ENCODE assay signal across 7 cellular contexts in genomic region chr1:211951856-211952255, GRCh38.
DNase-seq lines count a peak whose midpoint lies in the region; ATAC-seq lines count a peak whose summit lies in the region.

No MANE protein-coding gene starts in this region.

- peak; percentile 98 for ATAC-seq in GM18907 (IDR thresholded peaks at IDR 0.05; ENCODE audit: unreplicated experiment)
- ATAC-seq in HG02763 (IDR thresholded peaks at IDR 0.05; ENCODE audit: unreplicated experiment), result peak; percentile 76
- no peak for ATAC-seq in naive thymus-derived CD8-positive, alpha-beta T cell

- H3K27ac ChIP-seq in mesenchymal stem cell (ENCODE audit: low read length, poor library complexity, severe bottlenecking), result peak overlapping the region; percentile 65

- no peak overlapping the region for H3K23ac ChIP-seq in mesenchymal stem cell (ENCODE audit: low read length in 2 of 2)

- peaks cover 6% of the 10 kb centered on the region for H3K4me1 ChIP-seq in mesenchymal stem cell (ENCODE audit: control insufficient read depth, insufficient read depth, low read depth, low read length)

- H4K91ac ChIP-seq in mesenchymal stem cell (ENCODE audit: low read length), result no peak overlapping the region

- H3K9me3 ChIP-seq in mesenchymal stem cell (ENCODE audit: control insufficient read depth, low read length), result no peaks in the 10 kb centered on the region

- no peak overlapping the region for H3K9ac ChIP-seq in mesenchymal stem cell (ENCODE audit: low read length)

- H3K18ac ChIP-seq in mesenchymal stem cell (ENCODE audit: low read depth in 1 of 2, low read length in 2 of 2), result no peak overlapping the region

- H3K4me3 ChIP-seq in mesenchymal stem cell (ENCODE audit: insufficient read depth in 1 of 2, low read depth in 1 of 2, low read length in 2 of 2), result no peak overlapping the region

- H3K4me2 ChIP-seq in mesenchymal stem cell (ENCODE audit: low read length, poor library complexity, severe bottlenecking), result no peak overlapping the region

- no peaks in the 10 kb centered on the region for H3K27me3 ChIP-seq in mesenchymal stem cell (ENCODE audit: control insufficient read depth in 1 of 2, insufficient read depth in 1 of 2, low read length in 2 of 2)

- H3K27me3 Mint-ChIP-seq in naive thymus-derived CD8-positive, alpha-beta T cell, result no peaks in the 10 kb centered on the region

- H3K79me1 ChIP-seq in mesenchymal stem cell (replicated peaks; ENCODE audit: low read length, poor library complexity, severe bottlenecking), result no peaks in the 10 kb centered on the region

- H3K9me3 Mint-ChIP-seq in naive thymus-derived CD8-positive, alpha-beta T cell, result peaks cover 0 to 11% (median 0%) of the 10 kb centered on the region in 9 donors

- peak overlapping the region; percentile 10 for H2AK5ac ChIP-seq in mesenchymal stem cell (ENCODE audit: low read length, severe bottlenecking)

- H3K4me1 Mint-ChIP-seq in naive thymus-derived CD8-positive, alpha-beta T cell, result peaks cover 0 to 7% (median 3%) of the 10 kb centered on the region in 4 donors

- no peak overlapping the region for H2BK120ac ChIP-seq in mesenchymal stem cell (ENCODE audit: low read depth, low read length)

- H2BK15ac ChIP-seq in mesenchymal stem cell (ENCODE audit: low read depth, poor library complexity, severe bottlenecking), result no peak overlapping the region

- no peak overlapping the region for H2BK5ac ChIP-seq in mesenchymal stem cell (ENCODE audit: low read depth, low read length, poor library complexity, severe bottlenecking)

- no peak overlapping the region for H3K4ac ChIP-seq in mesenchymal stem cell (ENCODE audit: low read depth in 1 of 2, low read length in 2 of 2)

- H4K8ac ChIP-seq in mesenchymal stem cell (ENCODE audit: low read length), result no peak overlapping the region

- peaks cover 3 to 29% (median 5%) of the 10 kb centered on the region in 3 donors for H3K36me3 Mint-ChIP-seq in naive thymus-derived CD8-positive, alpha-beta T cell

- peak; percentile 53 for DNase-seq in RPMI8226
- peak; percentile 50 for DNase-seq in mesenchymal stem cell
- no peak for DNase-seq in naive thymus-derived CD8-positive, alpha-beta T cell
- DNase-seq in AG08396 (ENCODE audit: low spot score), result no peak
- DNase-seq in NCI-H1092 (lab: John Stamatoyannopoulos, UW), result no peak

- no peak overlapping the region for H2BK12ac ChIP-seq in mesenchymal stem cell (ENCODE audit: low read length in 2 of 2)

- peaks cover 0 to 22% of the 10 kb centered on the region in 2 experiments for H3K36me3 ChIP-seq in mesenchymal stem cell (ENCODE audit: control insufficient read depth in 1 of 2, insufficient read depth in 2 of 2, low read depth in 1 of 2, low read length in 2 of 2)

- H3K14ac ChIP-seq in mesenchymal stem cell (ENCODE audit: low read length in 2 of 2), result peak overlapping the region in 1 of 2 experiments; percentile 28

- POLR2A ChIA-PET in naive thymus-derived CD8-positive, alpha-beta T cell (lab: Charles Lee), result no interaction called here

- no peak overlapping the region for H2AFZ ChIP-seq in mesenchymal stem cell (ENCODE audit: low read depth, low read length)

- H3K4me3 Mint-ChIP-seq in naive thymus-derived CD8-positive, alpha-beta T cell, result no peak overlapping the region

- H3K27ac Mint-ChIP-seq in naive thymus-derived CD8-positive, alpha-beta T cell, result no peak overlapping the region

Comparison
In these comparisons a context has a peak if more than half of its experiments do, and no peak if none do; other contexts are left out.
1. ATAC-seq: peak in GM18907 (single experiment) and HG02763 (single experiment); none in naive thymus-derived CD8-positive, alpha-beta T cell (0 of 2).
2. DNase-seq: peak in RPMI8226 (single experiment) and mesenchymal stem cell (single experiment); none in naive thymus-derived CD8-positive, alpha-beta T cell (0 of 10), AG08396 (single experiment) and NCI-H1092 (single experiment).